In the genomic region with DNA sequence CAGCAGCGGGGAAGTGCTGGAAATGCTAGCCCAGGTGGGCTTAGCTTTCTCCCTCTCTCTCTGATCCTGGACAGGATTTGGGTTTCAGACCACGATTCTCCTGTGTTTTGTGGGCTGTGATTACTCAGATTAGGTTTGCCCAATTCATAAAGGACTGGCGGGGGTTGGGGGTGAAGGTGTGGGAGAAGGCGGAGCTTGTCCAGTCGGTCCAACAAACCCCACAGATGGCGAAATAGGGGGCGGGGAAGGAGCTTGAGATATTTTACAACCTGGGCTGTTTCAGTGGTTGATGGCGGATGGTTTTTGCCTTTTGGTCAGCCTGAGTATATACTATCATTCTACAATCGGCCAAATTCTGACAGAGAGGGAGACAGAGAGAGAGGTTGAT, we compare ENCODE assay signal across 11 cellular contexts. TPM values are rescaled to one million over a fixed set of nuclear protein-coding genes. Genes with fewer than 3 reads are reported as not detected.
DNase-seq lines count a peak whose midpoint lies in the region; ATAC-seq, FAIRE-seq and TF ChIP-seq lines count a peak whose summit lies in the region.
"Had no signal": no experiment of that assay in that cellular context is flagged by ENCODE, and none has a peak within 500 bp of the region (broad histone marks: within the 10 kb centered on the region; RNA-seq: fewer than 3 reads in every experiment).

No MANE protein-coding gene starts in this region.

- H3K27me3 Mint-ChIP-seq in activated naive CD8-positive, alpha-beta T cell treated with anti-CD3 and anti-CD28 coated beads for 36 hours: peaks cover 49% of the 10 kb centered on the region

- H3K9me3 Mint-ChIP-seq in activated naive CD8-positive, alpha-beta T cell treated with anti-CD3 and anti-CD28 coated beads for 36 hours: no peaks in the 10 kb centered on the region

- peak overlapping the region; percentile 9 for H3K4me3 ChIP-seq in cardiac muscle cell
- peak overlapping the region; percentile 31 to 46 for H3K4me3 ChIP-seq in kidney (ENCODE audit: low read length in 2 of 2)
- H3K4me3 ChIP-seq in gastrocnemius medialis: no peak overlapping the region

- H3K36me3 ChIP-seq in cardiac muscle cell: no peaks in the 10 kb centered on the region
- H3K36me3 ChIP-seq in kidney (ENCODE audit: control insufficient read depth in 1 of 2, insufficient read depth in 2 of 2, low read length in 2 of 2): no peaks in the 10 kb centered on the region
- no peaks in the 10 kb centered on the region for H3K36me3 ChIP-seq in gastrocnemius medialis

- H3K4me1 Mint-ChIP-seq in activated naive CD8-positive, alpha-beta T cell treated with anti-CD3 and anti-CD28 coated beads for 36 hours: peaks cover 6% of the 10 kb centered on the region

- peak overlapping the region; percentile 40 for H3K4me3 Mint-ChIP-seq in activated naive CD8-positive, alpha-beta T cell treated with anti-CD3 and anti-CD28 coated beads for 36 hours

- H3K9me3 ChIP-seq in cardiac muscle cell (ENCODE audit: low read depth) (no peaks in the 10 kb centered on the region), kidney (ENCODE audit: control insufficient read depth in 1 of 2, low read length in 2 of 2) (no peaks in the 10 kb centered on the region), gastrocnemius medialis (no peaks in the 10 kb centered on the region)

- H3K27me3 ChIP-seq in cardiac muscle cell: no peaks in the 10 kb centered on the region
- H3K27me3 ChIP-seq in gastrocnemius medialis: peaks cover 0 to 7% (median 4%) of the 10 kb centered on the region in 3 donors

- intact Hi-C loops in cardiac septum (cut with DNase I): no loop called here
- intact Hi-C loops in kidney (cut with DNase I): no loop called here
- intact Hi-C loops in gastrocnemius medialis (cut with DNase I; ENCODE audit: low total_unique reads): no loop called here

- H3K4me1 ChIP-seq in cardiac muscle cell (ENCODE audit: low read depth) (peaks cover 31% of the 10 kb centered on the region), kidney (ENCODE audit: control insufficient read depth in 1 of 2, insufficient read depth in 1 of 2, low read depth in 1 of 2, low read length in 2 of 2) (no peaks in the 10 kb centered on the region), gastrocnemius medialis (no peaks in the 10 kb centered on the region)

- in situ Hi-C loops in gastrocnemius medialis (cut with MboI; ENCODE audit: low sequenced_read_pairs in 4 of 4): no loop called here

- H3K9ac ChIP-seq in kidney (ENCODE audit: low read length in 2 of 2): no peak overlapping the region

- no peaks in the 10 kb centered on the region for H3K36me3 Mint-ChIP-seq in activated naive CD8-positive, alpha-beta T cell treated with anti-CD3 and anti-CD28 coated beads for 36 hours

- no peak for TF ChIP-seq POLR2A in gastrocnemius medialis (IDR thresholded peaks at IDR 0.05)

- peak in 1 of 2 donors; percentile 11 for DNase-seq in cardiac muscle cell (ENCODE audit: low read depth in 1 of 2, low spot score in 1 of 2)
- no peak for DNase-seq in cardiac septum (ENCODE audit: low spot score)
- no peak for DNase-seq in activated naive CD8-positive, alpha-beta T cell treated with anti-CD3 and anti-CD28 coated beads for 36 hours
- DNase-seq in kidney: peak; percentile 54
- peak; percentile 46 for DNase-seq in ureter (ENCODE audit: low spot score)
- DNase-seq in gastrocnemius medialis: no peak
- no peak for DNase-seq in stimulated activated CD4-positive, alpha-beta T cell treated with anti-CD3 and anti-CD28 coated beads, Interleukin-2, amount 100 ng/mL, for 24 hours
- DNase-seq: NCI-H1436 treated with DMSO at 0.1 percent for 48 hours had no signal

- TF ChIP-seq CTCF in cardiac muscle cell (IDR thresholded peaks at IDR 0.05; ENCODE audit: low read depth, low read length): no peak
- TF ChIP-seq CTCF in kidney (IDR thresholded peaks at IDR 0.05; ENCODE audit: borderline replicate concordance, extremely low read depth, insufficient read depth): no peak
- TF ChIP-seq CTCF in gastrocnemius medialis (IDR thresholded peaks at IDR 0.05 in 4 of 5, conservative IDR thresholded peaks at IDR 0.05 in 1 of 5): no peak

- ATAC-seq in GM21526 (IDR thresholded peaks at IDR 0.05; ENCODE audit: low FRiP score, unreplicated experiment) (no peak), gastrocnemius medialis (no peak)

- no peak for FAIRE-seq in kidney (lab: Jason Lieb, UNC)

- H3K27ac Mint-ChIP-seq in activated naive CD8-positive, alpha-beta T cell treated with anti-CD3 and anti-CD28 coated beads for 36 hours: no peak overlapping the region

- H3K27ac ChIP-seq in cardiac muscle cell (no peak overlapping the region), kidney (ENCODE audit: low read depth in 2 of 2, low read length in 2 of 2) (no peak overlapping the region), gastrocnemius medialis (no peak overlapping the region)
- H3K27ac ChIP-seq: C4-2B had no signal

RNA-seq across cellular contexts. Expression of gene PCDHAC2, which starts 35.2 kb away (rescaled TPM):
- total RNA-seq in cardiac muscle cell (42.2 and 47.8 TPM in 2 replicates), cardiac septum (0.67 TPM), kidney (3.6 TPM), ureter (4.0 TPM), gastrocnemius medialis (under 1 TPM in 2 of 4 donors, not detected in 2; 0.03 to 0.13 TPM)
- polyA plus RNA-seq in cardiac muscle cell (18.5 and 18.9 TPM in 2 replicates), kidney (ENCODE audit: insufficient read depth, low read depth, low replicate concordance) (0.30 TPM)
- total RNA-seq in activated naive CD8-positive, alpha-beta T cell treated with anti-CD3 and anti-CD28 coated beads for 36 hours: not detected
- total RNA-seq: activated CD8-positive, alpha-beta memory T cell treated with anti-CD3 and anti-CD28 coated beads for 36 hours had no signal

RNA-seq across cellular contexts. Expression of gene PCDHB1, which starts 49.7 kb away (rescaled TPM):
- total RNA-seq in cardiac muscle cell: 0.03 and 0.07 TPM in 2 replicates
- not detected in 2 replicates for polyA plus RNA-seq in cardiac muscle cell
- total RNA-seq in cardiac septum: not detected
- total RNA-seq in activated naive CD8-positive, alpha-beta T cell treated with anti-CD3 and anti-CD28 coated beads for 36 hours: not detected
- total RNA-seq in kidney: 0.50 TPM
- polyA plus RNA-seq in kidney (ENCODE audit: insufficient read depth, low read depth, low replicate concordance): 0.09 TPM
- total RNA-seq in ureter: 0.13 TPM
- not detected for total RNA-seq in gastrocnemius medialis
- total RNA-seq: activated CD8-positive, alpha-beta memory T cell treated with anti-CD3 and anti-CD28 coated beads for 36 hours had no signal

Comparison
In these comparisons a context has a peak if more than half of its experiments do, and no peak if none do; other contexts are left out.
1. DNase-seq: peak in kidney (single experiment) and ureter (single experiment); none in cardiac septum (single experiment), activated naive CD8-positive, alpha-beta T cell treated with anti-CD3 and anti-CD28 coated beads for 36 hours (single experiment), gastrocnemius medialis (0 of 2) and stimulated activated CD4-positive, alpha-beta T cell treated with anti-CD3 and anti-CD28 coated beads, Interleukin-2, amount 100 ng/mL, for 24 hours (0 of 2).
2. H3K4me3 ChIP-seq: peak in cardiac muscle cell (single experiment) and kidney (2 of 2); none in gastrocnemius medialis (0 of 4).